ENCODE assay signal across 33 cellular contexts in genomic region chr1:232812560-232812959, GRCh38.
"Had no signal": no experiment of that assay in that cellular context is flagged by ENCODE, and none has a peak within 500 bp of the region (broad histone marks: within the 10 kb centered on the region; RNA-seq: fewer than 3 reads in every experiment).

No MANE protein-coding gene starts in this region.

- H3K4me3 Mint-ChIP-seq: activated B cell treated with CpG ODN at 0.5 μM for 24 hours; activated CD4-positive, alpha-beta memory T cell treated with anti-CD3 and anti-CD28 coated beads, Interleukin-2, amount 10 ng/mL, durations not matched to agents 7 days and 5 days; activated CD4-positive, alpha-beta T cell treated with anti-CD3 and anti-CD28 coated beads, Interleukin-2, amount 10 ng/mL, durations not matched to agents 24 days and 14 days; activated CD8-positive, alpha-beta memory T cell treated with anti-CD3 and anti-CD28 coated beads, Interleukin-2, amount 10 ng/mL, durations not matched to agents 7 days and 5 days; activated CD8-positive, alpha-beta T cell treated with anti-CD3 and anti-CD28 coated beads, Interleukin-2, amount 10 ng/mL, durations not matched to agents 7 days and 5 days; activated naive CD4-positive, alpha-beta T cell treated with anti-CD3 and anti-CD28 coated beads, Interleukin-2, amount 10 ng/mL, durations not matched to agents 7 days and 5 days; activated naive CD4-positive, alpha-beta T cell treated with anti-CD3 and anti-CD28 coated beads, Interleukin-2, amount 50 U/mL, for 24 hours; activated naive CD8-positive, alpha-beta T cell; activated T-cell treated with anti-CD3 and anti-CD28 coated beads, Interleukin-2, amount 50 U/mL, for 24 hours; T-helper 1 cell treated with Interleukin-12 subunit alpha and Interleukin-12 subunit beta and Interleukin-4 antibody, amounts not matched to agents 30 μg/mL and 1 μg/mL, for 36 hours; T-helper 2 cell treated with Interferon-gamma antibody and Interleukin-4, amounts not matched to agents 5 μg/mL and 100 μg/mL, for 36 hours had no signal

- H3K4me1 ChIP-seq: adrenal gland, body of pancreas, breast epithelium had no signal

- H3K36me3 ChIP-seq: adrenal gland, brain microvascular endothelial cell, breast epithelium had no signal

- H3K36me3 Mint-ChIP-seq: activated naive CD4-positive, alpha-beta T cell treated with anti-CD3 and anti-CD28 coated beads, Interleukin-2, amount 50 U/mL, for 24 hours had no signal

- DNase-seq: activated B cell treated with CpG ODN at 0.5 μM for 24 hours; activated CD4-positive, alpha-beta memory T cell treated with anti-CD3 and anti-CD28 coated beads, Interleukin-2, amount 10 ng/mL, durations not matched to agents 7 days and 5 days; activated CD4-positive, alpha-beta T cell treated with anti-CD3 and anti-CD28 coated beads for 4 hours; activated CD4-positive, alpha-beta T cell treated with anti-CD3 and anti-CD28 coated beads, Interleukin-2, amount 10 ng/mL, durations not matched to agents 24 days and 14 days; activated CD4-positive, alpha-beta T cell treated with anti-CD3 and anti-CD28 coated beads, Interleukin-2, amount 50 U/mL, for 1 hour; activated CD4-positive, alpha-beta T cell treated with anti-CD3 and anti-CD28 coated beads, Interleukin-2, amount 50 U/mL, for 48 hours; activated CD4-positive, CD25-positive, alpha-beta regulatory T cell treated with anti-CD3 and anti-CD28 coated beads, Interleukin-2, amount 50 U/mL, for 72 hours; activated CD8-positive, alpha-beta memory T cell treated with anti-CD3 and anti-CD28 coated beads for 24 hours; activated CD8-positive, alpha-beta memory T cell treated with anti-CD3 and anti-CD28 coated beads, Interleukin-2, amount 10 ng/mL, durations not matched to agents 7 days and 5 days; activated CD8-positive, alpha-beta memory T cell treated with anti-CD3 and anti-CD28 coated beads, Interleukin-2, amount 50 U/mL, for 48 hours; activated CD8-positive, alpha-beta T cell treated with anti-CD3 and anti-CD28 coated beads, Interleukin-2, amount 10 ng/mL, durations not matched to agents 7 days and 5 days; activated effector memory CD4-positive, alpha-beta T cell treated with Interleukin-2 at 50 U/mL for 16 hours; activated gamma-delta T cell; activated naive CD4-positive, alpha-beta T cell treated with anti-CD3 and anti-CD28 coated beads, Interleukin-2, amount 10 ng/mL, durations not matched to agents 7 days and 5 days; activated naive CD4-positive, alpha-beta T cell treated with Interleukin-2 at 50 U/mL for 16 hours; activated T-cell treated with anti-CD3 and anti-CD28 coated beads, Interleukin-2, amount 50 U/mL, for 24 hours; activated T-cell treated with anti-CD3 and anti-CD28 coated beads, Interleukin-2, amount 50 U/mL, for 48 hours; adrenal gland; amniotic stem cell; aorta; body of pancreas; brain microvascular endothelial cell; central memory CD4-positive, alpha-beta T cell; T-helper 1 cell; T-helper 2 cell; T-helper 9 cell had no signal

- ATAC-seq: activated CD8-positive, alpha-beta memory T cell treated with anti-CD3 and anti-CD28 coated beads, Interleukin-2, amount 10 ng/mL, durations not matched to agents 7 days and 5 days; activated CD8-positive, alpha-beta T cell treated with anti-CD3 and anti-CD28 coated beads, Interleukin-2, amount 10 ng/mL, durations not matched to agents 7 days and 5 days; body of pancreas had no signal

- H3K27ac ChIP-seq: adrenal gland, body of pancreas, brain microvascular endothelial cell, breast epithelium, VCaP had no signal

- H3K9me3 ChIP-seq: body of pancreas, breast epithelium had no signal

- H3K27ac Mint-ChIP-seq: activated B cell treated with CpG ODN at 0.5 μM for 24 hours; activated CD4-positive, alpha-beta memory T cell treated with anti-CD3 and anti-CD28 coated beads, Interleukin-2, amount 10 ng/mL, durations not matched to agents 7 days and 5 days; activated CD4-positive, alpha-beta T cell treated with anti-CD3 and anti-CD28 coated beads, Interleukin-2, amount 10 ng/mL, durations not matched to agents 24 days and 14 days; activated CD8-positive, alpha-beta memory T cell treated with anti-CD3 and anti-CD28 coated beads, Interleukin-2, amount 10 ng/mL, durations not matched to agents 7 days and 5 days; activated CD8-positive, alpha-beta T cell treated with anti-CD3 and anti-CD28 coated beads, Interleukin-2, amount 10 ng/mL, durations not matched to agents 7 days and 5 days; activated naive CD4-positive, alpha-beta T cell treated with anti-CD3 and anti-CD28 coated beads, Interleukin-2, amount 10 ng/mL, durations not matched to agents 7 days and 5 days; activated naive CD4-positive, alpha-beta T cell treated with anti-CD3 and anti-CD28 coated beads, Interleukin-2, amount 50 U/mL, for 24 hours; activated naive CD8-positive, alpha-beta T cell; activated T-cell treated with anti-CD3 and anti-CD28 coated beads, Interleukin-2, amount 50 U/mL, for 24 hours; activated T-helper 2 cell treated with anti-CD3 and anti-CD28 coated beads, Interferon-gamma antibody, Interleukin-2, Interleukin-4, amounts not matched to agents 10 μg/mL and 5 μg/mL and 100 μg/mL, durations not matched to agents 14 hours and 24 hours and 36 hours; T-helper 1 cell treated with Interleukin-12 subunit alpha and Interleukin-12 subunit beta and Interleukin-4 antibody, amounts not matched to agents 30 μg/mL and 1 μg/mL, for 36 hours; T-helper 2 cell treated with Interferon-gamma antibody and Interleukin-4, amounts not matched to agents 5 μg/mL and 100 μg/mL, for 36 hours had no signal

- H3K4me1 Mint-ChIP-seq: activated B cell treated with CpG ODN at 0.5 μM for 24 hours; activated CD8-positive, alpha-beta memory T cell treated with anti-CD3 and anti-CD28 coated beads, Interleukin-2, amount 10 ng/mL, durations not matched to agents 7 days and 5 days; activated naive CD4-positive, alpha-beta T cell treated with anti-CD3 and anti-CD28 coated beads, Interleukin-2, amount 10 ng/mL, durations not matched to agents 7 days and 5 days; activated naive CD4-positive, alpha-beta T cell treated with anti-CD3 and anti-CD28 coated beads, Interleukin-2, amount 50 U/mL, for 24 hours had no signal

- H3K9me3 Mint-ChIP-seq: activated CD4-positive, alpha-beta memory T cell treated with anti-CD3 and anti-CD28 coated beads, Interleukin-2, amount 10 ng/mL, durations not matched to agents 7 days and 5 days; activated naive CD4-positive, alpha-beta T cell treated with anti-CD3 and anti-CD28 coated beads, Interleukin-2, amount 50 U/mL, for 24 hours; T-helper 1 cell treated with Interleukin-12 subunit alpha and Interleukin-12 subunit beta and Interleukin-4 antibody, amounts not matched to agents 30 μg/mL and 1 μg/mL, for 36 hours; T-helper 2 cell treated with Interferon-gamma antibody and Interleukin-4, amounts not matched to agents 5 μg/mL and 100 μg/mL, for 36 hours had no signal

- H3K4me3 ChIP-seq: adrenal gland, body of pancreas, breast epithelium had no signal

- H3K27me3 Mint-ChIP-seq: activated B cell treated with CpG ODN at 0.5 μM for 24 hours; activated naive CD4-positive, alpha-beta T cell treated with anti-CD3 and anti-CD28 coated beads, Interleukin-2, amount 50 U/mL, for 24 hours; activated naive CD8-positive, alpha-beta T cell; activated T-cell treated with anti-CD3 and anti-CD28 coated beads, Interleukin-2, amount 50 U/mL, for 24 hours had no signal

- H3K27me3 ChIP-seq: adrenal gland, body of pancreas, brain microvascular endothelial cell, breast epithelium had no signal
